In the genomic region with DNA sequence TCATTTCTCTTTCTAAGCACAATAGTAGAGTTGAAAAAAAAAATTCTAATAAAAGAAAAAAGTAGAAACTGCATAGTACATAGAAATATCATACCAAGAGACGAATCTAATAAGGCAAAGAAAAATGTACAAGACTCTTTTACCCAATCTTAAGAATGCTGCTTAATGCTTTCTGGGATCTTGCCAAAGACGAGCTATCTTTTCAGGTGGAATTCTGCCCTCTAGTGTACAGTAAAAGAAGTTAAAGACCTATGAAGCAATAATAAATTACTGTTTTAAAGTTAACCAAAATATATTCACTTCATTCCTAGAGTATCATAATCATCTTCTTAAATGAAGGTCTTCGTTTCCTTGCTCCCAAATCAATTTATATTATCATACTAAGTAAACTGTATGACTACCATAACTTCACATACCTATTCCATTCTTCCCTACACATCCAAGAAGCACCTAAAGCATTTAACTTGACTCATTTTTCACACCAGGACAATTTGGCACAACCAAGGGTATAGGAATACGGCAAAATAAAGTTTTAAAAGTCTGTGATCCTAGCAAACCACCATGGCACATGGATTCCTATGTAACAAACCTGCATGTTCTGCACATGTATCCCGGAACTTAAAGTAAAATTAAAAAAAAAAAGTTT, we compare ENCODE assay signal across 8 cellular contexts. TPM values are rescaled to one million over a fixed set of nuclear protein-coding genes. Genes with fewer than 3 reads are reported as not detected.
DNase-seq lines count a peak whose midpoint lies in the region; ATAC-seq, FAIRE-seq and TF ChIP-seq lines count a peak whose summit lies in the region.

No MANE protein-coding gene starts in this region.

- H3K27me3 ChIP-seq in BJ (ENCODE audit: control insufficient read depth, insufficient read depth, low read length), result no peaks in the 10 kb centered on the region
- H3K27me3 ChIP-seq in astrocyte (ENCODE audit: insufficient read depth, low read length), result no peaks in the 10 kb centered on the region
- no peaks in the 10 kb centered on the region for H3K27me3 ChIP-seq in hepatocyte
- H3K27me3 ChIP-seq in stomach, result no peaks in the 10 kb centered on the region

- H3K9ac ChIP-seq in astrocyte (ENCODE audit: low read length), result no peak overlapping the region

- H3K27me3 Mint-ChIP-seq in astrocyte (ENCODE audit: low read depth, unreplicated experiment), result no peaks in the 10 kb centered on the region

- peak; percentile 41; the same call in 1 of the 2 replicates for TF ChIP-seq CTCF in BJ (IDR thresholded peaks at IDR 0.05; ENCODE audit: insufficient read depth, low read depth, low read length)
- peak; percentile 46 for TF ChIP-seq CTCF in astrocyte (IDR thresholded peaks at IDR 0.05; ENCODE audit: insufficient read depth, low read depth, low read length)
- TF ChIP-seq CTCF in hepatocyte (IDR thresholded peaks at IDR 0.05; ENCODE audit: poor library complexity), result peak; percentile 79
- TF ChIP-seq CTCF in stomach (IDR thresholded peaks at IDR 0.05), result peak in 5 of 7 experiments; percentile 45 to 68 (median 66)

- WGBS in hepatocyte (ENCODE audit: low lambda C conversion rate, missing lambda C conversion rate), result 30% methylated on average over 5 of the region's 5 CpGs
- WGBS in stomach, 5 donors, result 26 to 34% (median 29%) methylated on average over 5 of the region's 5 CpGs

- H3K4me2 ChIP-seq in astrocyte (ENCODE audit: low read length) (no peak overlapping the region), hepatocyte (no peak overlapping the region)

- intact Hi-C loops in stomach (cut with DNase I; ENCODE audit: low total_unique reads), result no loop called here

- H3K4me3 Mint-ChIP-seq in astrocyte (ENCODE audit: unreplicated experiment), result no peak overlapping the region

- no peaks in the 10 kb centered on the region for H3K4me1 ChIP-seq in astrocyte (ENCODE audit: insufficient read depth, low read length)
- H3K4me1 ChIP-seq in hepatocyte (ENCODE audit: insufficient read depth), result peaks cover 17% of the 10 kb centered on the region
- H3K4me1 ChIP-seq in stomach, result peaks cover 0 to 33% (median 12%) of the 10 kb centered on the region in 4 donors

- H3K36me3 Mint-ChIP-seq in astrocyte (ENCODE audit: low read depth, unreplicated experiment), result no peaks in the 10 kb centered on the region

- H2AFZ ChIP-seq in astrocyte (ENCODE audit: low read depth, low read length) (no peak overlapping the region), hepatocyte (no peak overlapping the region)

- POLR2A ChIA-PET in BJ (lab: Charles Lee), result no interaction called here

- no peaks in the 10 kb centered on the region for H3K9me3 Mint-ChIP-seq in astrocyte (ENCODE audit: unreplicated experiment)

- no peak for ATAC-seq in HG02623 (IDR thresholded peaks at IDR 0.05; ENCODE audit: unreplicated experiment)

- peaks cover 28% of the 10 kb centered on the region for H3K4me1 Mint-ChIP-seq in astrocyte (ENCODE audit: low read depth, unreplicated experiment)

- H4K20me1 ChIP-seq in astrocyte (ENCODE audit: insufficient read depth, low read length) (no peaks in the 10 kb centered on the region), hepatocyte (ENCODE audit: insufficient read depth, poor library complexity, severe bottlenecking) (no peaks in the 10 kb centered on the region)

- H3K27ac Mint-ChIP-seq in astrocyte (ENCODE audit: unreplicated experiment), result no peak overlapping the region

- H3K27ac ChIP-seq in astrocyte (ENCODE audit: low read depth, low read length) (no peak overlapping the region), hepatocyte (no peak overlapping the region), stomach (no peak overlapping the region)

- DNase-seq in BJ (ENCODE audit: low read depth) (no peak), H4 (ENCODE audit: low spot score) (peak; percentile 76), NCI-H446 (lab: John Stamatoyannopoulos, UW) (peak; percentile 29 to 67), astrocyte (ENCODE audit: low read depth) (peak; percentile 73), hepatocyte (ENCODE audit: low spot score) (peak; percentile 84), stomach (no peak)
- no peak for DNase-seq in stimulated activated CD4-positive, alpha-beta T cell treated with anti-CD3 and anti-CD28 coated beads, Interleukin-15, amount 100 ng/mL, for 24 hours

- TF ChIP-seq EP300 in stomach (IDR thresholded peaks at IDR 0.05), result no peak

- FAIRE-seq in astrocyte (lab: Jason Lieb, UNC), result no peak

- H3K36me3 ChIP-seq in BJ (ENCODE audit: control insufficient read depth, insufficient read depth, low read length) (no peaks in the 10 kb centered on the region), astrocyte (ENCODE audit: insufficient read depth, low read length) (peaks cover 7% of the 10 kb centered on the region), hepatocyte (replicated peaks; ENCODE audit: insufficient read depth, low read depth) (no peaks in the 10 kb centered on the region), stomach (peaks cover 0 to 16% (median 11%) of the 10 kb centered on the region in 4 donors)

- CTCF ChIA-PET in BJ (lab: Yijun Ruan, JAX), result interaction anchor here (0.6 to 3.3 kb wide), 11 partner anchors 9 to 186 kb away, joined by 3 to 28 read pairs (median 4); no protein-coding TSS in a partner anchor

- no peaks in the 10 kb centered on the region for H3K9me3 ChIP-seq in astrocyte (ENCODE audit: insufficient read depth, low read depth, low read length)
- no peaks in the 10 kb centered on the region for H3K9me3 ChIP-seq in hepatocyte (ENCODE audit: low read depth)
- H3K9me3 ChIP-seq in stomach, result no peaks in the 10 kb centered on the region

- H3K4me3 ChIP-seq in BJ (ENCODE audit: low read depth, low read length) (no peak overlapping the region), astrocyte (ENCODE audit: insufficient read depth, low read depth, low read length) (no peak overlapping the region), hepatocyte (no peak overlapping the region), stomach (no peak overlapping the region)

- H3K79me2 ChIP-seq in astrocyte (ENCODE audit: insufficient read depth, low read length) (peaks cover 3% of the 10 kb centered on the region), hepatocyte (peaks cover 2% of the 10 kb centered on the region)

- no peak for TF ChIP-seq POLR2A in stomach (IDR thresholded peaks at IDR 0.05)

- no peaks in the 10 kb centered on the region for H3K9me2 ChIP-seq in hepatocyte (replicated peaks; ENCODE audit: insufficient read depth)

RNA-seq across cellular contexts. Expression of gene CFDP1, which starts 47.7 kb away (rescaled TPM):
- 10.9 and 38.6 TPM in 2 replicates for polyA plus RNA-seq in BJ (2011; rRNA removed)
- polyA minus RNA-seq in BJ (2011; rRNA and poly(A)+ RNA removed), result 7.1 and 8.3 TPM in 2 replicates
- total RNA-seq in H4 (2014; rRNA removed; shearing (Covaris generic)), result 53.3 and 65.4 TPM in 2 replicates
- total RNA-seq in astrocyte, result 36.9 and 38.7 TPM in 2 replicates
- 106 and 116 TPM in 2 replicates for total RNA-seq in hepatocyte
- polyA plus RNA-seq in hepatocyte, result 97.1 and 114 TPM in 2 replicates
- 100 to 1,000 TPM in 1 of 5 donors, 10 to 100 TPM in 3, not detected in 1; 25.8 to 104 (median 63.9) TPM for total RNA-seq in stomach
- 100 to 1,000 TPM in 1 of 3 donors, 10 to 100 TPM in 2; 49.4 to 126 (median 60.7) TPM for polyA plus RNA-seq in stomach

Comparison
In these comparisons a context has a peak if more than half of its experiments do, and no peak if none do; other contexts are left out.
1. DNase-seq: peak in H4 (single experiment), NCI-H446 (2 of 2), astrocyte (single experiment) and hepatocyte (single experiment); none in BJ (single experiment), stomach (single experiment) and stimulated activated CD4-positive, alpha-beta T cell treated with anti-CD3 and anti-CD28 coated beads, Interleukin-15, amount 100 ng/mL, for 24 hours (single experiment).
2. Peak in every context shown above with its lines, with median percentiles within 50 percentile points of each other: CTCF ChIP-seq.